Comparison of ENCODE assay signal across 19 cellular contexts in genomic region chr10:132302421-132302820, GRCh38. TPM values are rescaled to one million over a fixed set of nuclear protein-coding genes. Genes with fewer than 3 reads are reported as not detected.
DNase-seq lines count a peak whose midpoint lies in the region; TF ChIP-seq lines count a peak whose summit lies in the region.
"Had no signal": no experiment of that assay in that cellular context is flagged by ENCODE, and none has a peak within 500 bp of the region (broad histone marks: within the 10 kb centered on the region; RNA-seq: fewer than 3 reads in every experiment).

No MANE protein-coding gene starts in this region.

- 87% methylated on average over 8 of the region's 11 CpGs for whole genome bisulfite sequencing in suprapubic skin

- H3K27me3 ChIP-seq in Peyer's patch, result no peaks in the 10 kb centered on the region
- peaks cover 8% of the 10 kb centered on the region for H3K27me3 ChIP-seq in suprapubic skin

- no peaks in the 10 kb centered on the region for H3K36me3 ChIP-seq in Peyer's patch
- H3K36me3 ChIP-seq in suprapubic skin, result no peaks in the 10 kb centered on the region

- H3K27ac ChIP-seq in Peyer's patch, result no peak overlapping the region
- H3K27ac ChIP-seq in suprapubic skin, result no peak overlapping the region
- H3K27ac ChIP-seq: 22Rv1 had no signal

- TF ChIP-seq CTCF in Peyer's patch (IDR thresholded peaks at IDR 0.05), result no peak
- no peak for TF ChIP-seq CTCF in suprapubic skin (IDR thresholded peaks at IDR 0.05)

- no peaks in the 10 kb centered on the region for H3K9me3 ChIP-seq in Peyer's patch
- H3K9me3 ChIP-seq in suprapubic skin, result no peaks in the 10 kb centered on the region

- no peak for TF ChIP-seq EP300 in suprapubic skin (IDR thresholded peaks at IDR 0.05)

- TF ChIP-seq POLR2A in Peyer's patch (IDR thresholded peaks at IDR 0.05) (no peak), suprapubic skin (IDR thresholded peaks at IDR 0.05) (no peak)

- DNase-seq in activated CD4-positive, CD25-positive, alpha-beta regulatory T cell treated with anti-CD3 and anti-CD28 coated beads, Interleukin-2, amount 50 U/mL, for 72 hours, result peak; percentile 21
- no peak for DNase-seq in activated CD4-positive, CD25-positive, alpha-beta regulatory T cell (lab: John Stamatoyannopoulos, UW)
- DNase-seq in Peyer's patch (peak in 2 of 3 donors; percentile 22 to 37), islet precursor cell (peak; percentile 46), suprapubic skin (ENCODE audit: low spot score in 2 of 2) (peak; percentile 40 to 52), LoVo (ENCODE audit: low spot score) (no peak), GF-D8 (lab: John Stamatoyannopoulos, UW) (no peak), middle frontal gyrus (ENCODE audit: extremely low spot score, low spot score) (no peak)
- DNase-seq: AML-193, DMS 273 treated with DMSO at 0.1 percent for 48 hours, DND-41, Kasumi-1, NCI-H1092 treated with DMSO at 0.1 percent for 48 hours, NCI-H146, NCI-H2081, NCI-H2171 treated with DMSO at 0.1 percent for 48 hours, NCI-H446 treated with DMSO at 0.1 percent for 48 hours, NCI-H69 had no signal

- H3K4me3 ChIP-seq in Peyer's patch (no peak overlapping the region), suprapubic skin (no peak overlapping the region)

- peaks cover 0 to 9% (median 3%) of the 10 kb centered on the region in 4 donors for H3K4me1 ChIP-seq in Peyer's patch
- peaks cover 11% of the 10 kb centered on the region for H3K4me1 ChIP-seq in suprapubic skin

RNA-seq across cellular contexts. Expression of gene STK32C, which starts 5.3 kb away (rescaled TPM):
- 10 to 100 TPM in 1 of 4 donors, 1 to 10 TPM in 2, under 1 TPM in 1; 0.35 to 23.9 (median 4.4) TPM for total RNA-seq in Peyer's patch
- 1 to 10 TPM; 1.3 to 5.6 (median 4.7) TPM for total RNA-seq in suprapubic skin

RNA-seq across cellular contexts. Expression of gene LRRC27, which starts 29.6 kb away (rescaled TPM):
- total RNA-seq in Peyer's patch, result 10 to 100 TPM in 3 of 4 donors, 1 to 10 TPM in 1; 5.1 to 22.3 (median 18.5) TPM
- 10 to 100 TPM in 1 of 4 donors, 1 to 10 TPM in 3; 6.6 to 13.1 (median 7.1) TPM for total RNA-seq in suprapubic skin

Comparison
In these comparisons a context has a peak if more than half of its experiments do, and no peak if none do; other contexts are left out.
1. DNase-seq: peak in activated CD4-positive, CD25-positive, alpha-beta regulatory T cell treated with anti-CD3 and anti-CD28 coated beads, Interleukin-2, amount 50 U/mL, for 72 hours (single experiment), Peyer's patch (2 of 3), islet precursor cell (single experiment) and suprapubic skin (2 of 2); none in activated CD4-positive, CD25-positive, alpha-beta regulatory T cell (0 of 4), LoVo (single experiment), GF-D8 (single experiment) and middle frontal gyrus (single experiment).